1 cellular context compared by ENCODE assay signal in the genomic region with DNA sequence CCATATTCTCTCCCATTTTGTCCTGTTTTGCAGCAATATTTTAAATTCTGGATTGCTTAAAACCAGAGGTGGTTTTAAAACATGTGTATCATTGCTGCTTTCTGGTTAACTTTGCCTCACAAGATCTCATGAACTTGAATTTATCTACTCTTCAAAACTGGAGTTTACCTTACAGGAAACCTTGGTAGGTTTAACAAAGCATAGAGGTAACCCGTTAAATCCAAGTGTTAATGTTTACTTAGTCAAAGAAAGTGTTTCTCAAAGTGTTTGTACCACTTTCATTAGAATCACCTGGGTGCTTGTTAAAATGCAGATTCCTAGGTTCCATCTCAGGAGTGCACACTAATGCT.
TF ChIP-seq lines count a peak whose summit lies in the region.

No MANE protein-coding gene starts in this region.

TF ChIP-seq in K562, 482 proteins besides CTCF, POLR2A, EP300 and RAD21 (continued from another document):
- TF ChIP-seq, protein P1, sequence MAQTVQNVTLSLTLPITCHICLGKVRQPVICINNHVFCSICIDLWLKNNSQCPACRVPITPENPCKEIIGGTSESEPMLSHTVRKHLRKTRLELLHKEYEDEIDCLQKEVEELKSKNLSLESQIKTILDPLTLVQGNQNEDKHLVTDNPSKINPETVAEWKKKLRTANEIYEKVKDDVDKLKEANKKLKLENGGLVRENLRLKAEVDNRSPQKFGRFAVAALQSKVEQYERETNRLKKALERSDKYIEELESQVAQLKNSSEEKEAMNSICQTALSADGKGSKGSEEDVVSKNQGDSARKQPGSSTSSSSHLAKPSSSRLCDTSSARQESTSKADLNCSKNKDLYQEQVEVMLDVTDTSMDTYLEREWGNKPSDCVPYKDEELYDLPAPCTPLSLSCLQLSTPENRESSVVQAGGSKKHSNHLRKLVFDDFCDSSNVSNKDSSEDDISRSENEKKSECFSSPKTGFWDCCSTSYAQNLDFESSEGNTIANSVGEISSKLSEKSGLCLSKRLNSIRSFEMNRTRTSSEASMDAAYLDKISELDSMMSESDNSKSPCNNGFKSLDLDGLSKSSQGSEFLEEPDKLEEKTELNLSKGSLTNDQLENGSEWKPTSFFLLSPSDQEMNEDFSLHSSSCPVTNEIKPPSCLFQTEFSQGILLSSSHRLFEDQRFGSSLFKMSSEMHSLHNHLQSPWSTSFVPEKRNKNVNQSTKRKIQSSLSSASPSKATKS (CRISPR knock-in tag; IDR thresholded peaks at IDR 0.05): no peak
- no peak for TF ChIP-seq JUNB (CRISPR knock-in tag; conservative IDR thresholded peaks at IDR 0.05)
- no peak for TF ChIP-seq SIX5 (IDR thresholded peaks at IDR 0.05; ENCODE audit: borderline replicate concordance in 1 of 2, insufficient read depth in 1 of 2, low read depth in 1 of 2, low read length in 2 of 2)
- TF ChIP-seq, protein P2, sequence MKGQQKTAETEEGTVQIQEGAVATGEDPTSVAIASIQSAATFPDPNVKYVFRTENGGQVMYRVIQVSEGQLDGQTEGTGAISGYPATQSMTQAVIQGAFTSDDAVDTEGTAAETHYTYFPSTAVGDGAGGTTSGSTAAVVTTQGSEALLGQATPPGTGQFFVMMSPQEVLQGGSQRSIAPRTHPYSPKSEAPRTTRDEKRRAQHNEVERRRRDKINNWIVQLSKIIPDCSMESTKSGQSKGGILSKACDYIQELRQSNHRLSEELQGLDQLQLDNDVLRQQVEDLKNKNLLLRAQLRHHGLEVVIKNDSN (CRISPR knock-in tag; IDR thresholded peaks at IDR 0.05): no peak
- TF ChIP-seq SIN3A (IDR thresholded peaks at IDR 0.05; ENCODE audit: borderline replicate concordance in 2 of 2, control insufficient read depth in 1 of 2, low read depth in 2 of 2, low read length in 2 of 2): no peak
- no peak for TF ChIP-seq HDAC3 (IDR thresholded peaks at IDR 0.05; ENCODE audit: borderline replicate concordance, partially characterized antibody)
- no peak for TF ChIP-seq TCF7L2 (IDR thresholded peaks at IDR 0.05; ENCODE audit: low read depth, low read length)
- no peak for TF ChIP-seq EWSR1 (IDR thresholded peaks at IDR 0.05; ENCODE audit: borderline replicate concordance, low read depth, partially characterized antibody)
- 0 out of 2 replicates have a peak, but pooled peaks have one; percentile 6 for TF ChIP-seq SOX6 (IDR thresholded peaks at IDR 0.05)
- no peak for TF ChIP-seq MYC (IDR thresholded peaks at IDR 0.05; ENCODE audit: low read depth, low read length)
- no peak for TF ChIP-seq MYC (CRISPR knock-in tag; IDR thresholded peaks at IDR 0.05; ENCODE audit: borderline replicate concordance, low read depth)
